In the genomic region with DNA sequence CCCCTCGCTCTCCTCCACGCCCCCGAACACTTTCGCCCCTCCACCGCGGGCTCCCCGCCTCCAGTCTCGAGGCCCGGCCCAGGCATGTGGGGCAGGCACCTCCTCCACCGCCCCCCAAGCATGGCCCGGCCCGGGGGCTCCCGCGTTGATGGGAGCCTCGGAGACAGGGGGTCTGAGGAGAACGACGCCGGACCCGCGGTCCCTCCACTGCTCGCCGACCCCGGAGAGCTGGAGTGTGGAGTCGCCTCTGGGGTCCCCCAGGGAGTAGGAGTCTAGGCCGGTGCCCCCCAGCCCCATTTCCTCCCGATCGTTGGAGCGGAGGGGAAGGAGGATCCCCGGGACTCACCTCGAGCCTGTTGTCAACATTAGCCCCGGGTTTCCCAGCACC, we compare ENCODE assay signal across 8 cellular contexts. TPM values are rescaled to one million over a fixed set of nuclear protein-coding genes. Genes with fewer than 3 reads are reported as not detected.
A peak's percentile ranks its signal among the peaks of the same experiment; 100 is the strongest.
DNase-seq lines count a peak whose midpoint lies in the region; ATAC-seq, FAIRE-seq and TF ChIP-seq lines count a peak whose summit lies in the region.

No MANE protein-coding gene starts in this region.

- H3K9me3 Mint-ChIP-seq in WTC11, result no peaks in the 10 kb centered on the region
- H3K9me3 Mint-ChIP-seq in mesothelial cell of epicardium, result peaks cover 4% of the 10 kb centered on the region
- H3K9me3 Mint-ChIP-seq in stimulated activated effector memory CD8-positive, alpha-beta T cell treated with anti-CD3 and anti-CD28 coated beads, Interleukin-12 subunit alpha, Interleukin-12 subunit beta, amount 100 ng/mL, for 72 hours, result no peaks in the 10 kb centered on the region

- no peak for FAIRE-seq in RCC 7860 (lab: Jason Lieb, UNC)

- H3K27ac Mint-ChIP-seq in WTC11, result 0 out of 2 replicates have a peak overlapping the region, but pooled peaks have one; percentile 91
- peak overlapping the region; percentile 94 for H3K27ac Mint-ChIP-seq in mesothelial cell of epicardium
- H3K27ac Mint-ChIP-seq in stimulated activated effector memory CD8-positive, alpha-beta T cell treated with anti-CD3 and anti-CD28 coated beads, Interleukin-12 subunit alpha, Interleukin-12 subunit beta, amount 100 ng/mL, for 72 hours, result peak overlapping the region; percentile 100

- no peaks in the 10 kb centered on the region for H3K27me3 Mint-ChIP-seq in WTC11 (ENCODE audit: low read depth)
- H3K27me3 Mint-ChIP-seq in mesothelial cell of epicardium (ENCODE audit: low read depth), result peaks cover 2% of the 10 kb centered on the region

- intact Hi-C loops in dorsolateral prefrontal cortex (cut with DNase I), result loop anchor here (5.0 to 10.0 kb wide), 4 partner anchors 55 to 155 kb away; partner anchors contain the start of genes CDC123 (in 2 of the 2), NUDT5 (in 2 of the 2) and SEC61A2 (in 1 of the 2)

- H3K4me1 Mint-ChIP-seq in WTC11 (peaks cover 21% of the 10 kb centered on the region), mesothelial cell of epicardium (peaks cover 20% of the 10 kb centered on the region)
- H3K4me1 Mint-ChIP-seq in stimulated activated effector memory CD8-positive, alpha-beta T cell treated with anti-CD3 and anti-CD28 coated beads, Interleukin-12 subunit alpha, Interleukin-12 subunit beta, amount 100 ng/mL, for 72 hours, result peaks cover 23% of the 10 kb centered on the region

- DNase-seq in WTC11 (ENCODE audit: low spot score) (no peak), dorsolateral prefrontal cortex (peak in 4 of 10 donors; percentile 10 to 60 (median 36)), mesothelial cell of epicardium (ENCODE audit: low spot score in 2 of 2, unreplicated experiment in 2 of 2) (peak; percentile 33 to 70), RCC 7860 (ENCODE audit: low spot score) (no peak), NCI-H2107 (lab: John Stamatoyannopoulos, UW) (no peak)
- DNase-seq in stimulated activated effector memory CD8-positive, alpha-beta T cell treated with anti-CD3 and anti-CD28 coated beads, Interleukin-12 subunit alpha, Interleukin-12 subunit beta, amount 100 ng/mL, for 72 hours (ENCODE audit: low spot score in 2 of 2), result no peak

- POLR2A ChIA-PET in WTC11 (lab: Charles Lee), result interaction anchor here (0.6 to 1.2 kb wide), 4 partner anchors 27 to 1253 kb away, joined by 3 to 7 read pairs (median 4); no protein-coding TSS in a partner anchor

- H3K27ac ChIP-seq in dorsolateral prefrontal cortex, result peak overlapping the region in 58 of 59 donors; percentile 73 to 100 (median 99)

- ATAC-seq in HG03097 (IDR thresholded peaks at IDR 0.05; ENCODE audit: low FRiP score, unreplicated experiment), result peak; percentile 10
- peak; percentile 1; the same call in 1 of the 2 replicates for ATAC-seq in WTC11
- ATAC-seq in stimulated activated effector memory CD8-positive, alpha-beta T cell treated with anti-CD3 and anti-CD28 coated beads, Interleukin-12 subunit alpha, Interleukin-12 subunit beta, amount 100 ng/mL, for 72 hours, result peak; percentile 55

- no peaks in the 10 kb centered on the region for H3K27me3 ChIP-seq in dorsolateral prefrontal cortex

- TF ChIP-seq CTCF in WTC11 (IDR thresholded peaks at IDR 0.05) (no peak), dorsolateral prefrontal cortex (IDR thresholded peaks at IDR 0.05 in 54 of 56, conservative IDR thresholded peaks at IDR 0.05 in 2 of 56; ENCODE audit: low read depth in 1 of 56, partially characterized antibody in 56 of 56) (no peak), mesothelial cell of epicardium (IDR thresholded peaks at IDR 0.05; ENCODE audit: unreplicated experiment) (no peak)

- peak; percentile 54 for TF ChIP-seq POLR2A in GM18951 (IDR thresholded peaks at IDR 0.05; ENCODE audit: extremely low read depth, insufficient read depth, insufficient read length)

- peak overlapping the region; percentile 92 for H3K4me3 Mint-ChIP-seq in WTC11
- H3K4me3 Mint-ChIP-seq in mesothelial cell of epicardium, result peak overlapping the region; percentile 87
- H3K4me3 Mint-ChIP-seq in stimulated activated effector memory CD8-positive, alpha-beta T cell treated with anti-CD3 and anti-CD28 coated beads, Interleukin-12 subunit alpha, Interleukin-12 subunit beta, amount 100 ng/mL, for 72 hours, result peak overlapping the region; percentile 96

- CTCF ChIA-PET in WTC11 (lab: Charles Lee), result interaction anchor here (1.0 to 1.9 kb wide), 5 partner anchors 56 to 260 kb away, joined by 3 to 5 read pairs (median 3); partner anchors contain the start of genes CDC123 and NUDT5

- H3K4me3 ChIP-seq in dorsolateral prefrontal cortex, result peak overlapping the region; percentile 51 to 100 (median 99)

- H3K36me3 Mint-ChIP-seq in WTC11, result no peaks in the 10 kb centered on the region
- H3K36me3 Mint-ChIP-seq in mesothelial cell of epicardium, result no peaks in the 10 kb centered on the region
- H3K36me3 Mint-ChIP-seq in stimulated activated effector memory CD8-positive, alpha-beta T cell treated with anti-CD3 and anti-CD28 coated beads, Interleukin-12 subunit alpha, Interleukin-12 subunit beta, amount 100 ng/mL, for 72 hours, result peaks cover 41% of the 10 kb centered on the region

- in situ Hi-C loops in GM18951 (cut with MboI; ENCODE audit: low sequenced_read_pairs, unreplicated experiment), result no loop called here

TF ChIP-seq in WTC11, 78 proteins besides CTCF, POLR2A, EP300 and RAD21:
- TF ChIP-seq ZNF423 (CRISPR knock-in tag; IDR thresholded peaks at IDR 0.05) (no peak), GABPB1 (CRISPR knock-in tag; IDR thresholded peaks at IDR 0.05) (no peak)
- TF ChIP-seq, protein P1, sequence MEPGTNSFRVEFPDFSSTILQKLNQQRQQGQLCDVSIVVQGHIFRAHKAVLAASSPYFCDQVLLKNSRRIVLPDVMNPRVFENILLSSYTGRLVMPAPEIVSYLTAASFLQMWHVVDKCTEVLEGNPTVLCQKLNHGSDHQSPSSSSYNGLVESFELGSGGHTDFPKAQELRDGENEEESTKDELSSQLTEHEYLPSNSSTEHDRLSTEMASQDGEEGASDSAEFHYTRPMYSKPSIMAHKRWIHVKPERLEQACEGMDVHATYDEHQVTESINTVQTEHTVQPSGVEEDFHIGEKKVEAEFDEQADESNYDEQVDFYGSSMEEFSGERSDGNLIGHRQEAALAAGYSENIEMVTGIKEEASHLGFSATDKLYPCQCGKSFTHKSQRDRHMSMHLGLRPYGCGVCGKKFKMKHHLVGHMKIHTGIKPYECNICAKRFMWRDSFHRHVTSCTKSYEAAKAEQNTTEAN (CRISPR knock-in tag; IDR thresholded peaks at IDR 0.05), result peak; percentile 23; the same call in 1 of the 2 replicates
TF ChIP-seq in WTC11: peak in this region for 1.

RNA-seq across cellular contexts. Expression of gene UPF2, which starts 0.2 kb away (rescaled TPM):
- total RNA-seq in WTC11 (2021) (24.3 to 26.0 TPM (median 25.6 TPM) in 3 replicates), dorsolateral prefrontal cortex (10 to 100 TPM; 20.5 to 40.7 (median 28.6) TPM), mesothelial cell of epicardium (25.4 to 26.8 TPM (median 26.4 TPM) in 3 replicates)

RNA-seq across cellular contexts. Expression of gene DHTKD1, which starts 26.4 kb away (rescaled TPM):
- total RNA-seq in WTC11 (2021) (57.9 to 70.6 TPM (median 66.3 TPM) in 3 replicates), dorsolateral prefrontal cortex (10 to 100 TPM; 19.5 to 48.8 (median 27.8) TPM), mesothelial cell of epicardium (22.0 to 22.9 TPM (median 22.9 TPM) in 3 replicates)

Comparison
In these comparisons a context has a peak if more than half of its experiments do, and no peak if none do; other contexts are left out.
1. ATAC-seq: peak in every context shown above with its lines; median percentile 55 in stimulated activated effector memory CD8-positive, alpha-beta T cell treated with anti-CD3 and anti-CD28 coated beads, Interleukin-12 subunit alpha, Interleukin-12 subunit beta, amount 100 ng/mL, for 72 hours; 10 in HG03097; 1 in WTC11.
2. DNase-seq: peak in mesothelial cell of epicardium (2 of 2); none in WTC11 (single experiment), stimulated activated effector memory CD8-positive, alpha-beta T cell treated with anti-CD3 and anti-CD28 coated beads, Interleukin-12 subunit alpha, Interleukin-12 subunit beta, amount 100 ng/mL, for 72 hours (0 of 2), RCC 7860 (single experiment) and NCI-H2107 (single experiment).
3. Peak in every context shown above with its lines, with median percentiles within 50 percentile points of each other: H3K27ac Mint-ChIP-seq and H3K4me3 Mint-ChIP-seq.